In genomic region chr5:157823655-157824054, GRCh38 we compare ENCODE assay signal across 1 cellular context.
TF ChIP-seq lines count a peak whose summit lies in the region.

No MANE protein-coding gene starts in this region.

TF ChIP-seq in HepG2, 621 proteins besides CTCF, POLR2A, EP300 and RAD21 (continued from another document):
- TF ChIP-seq, protein P1, sequence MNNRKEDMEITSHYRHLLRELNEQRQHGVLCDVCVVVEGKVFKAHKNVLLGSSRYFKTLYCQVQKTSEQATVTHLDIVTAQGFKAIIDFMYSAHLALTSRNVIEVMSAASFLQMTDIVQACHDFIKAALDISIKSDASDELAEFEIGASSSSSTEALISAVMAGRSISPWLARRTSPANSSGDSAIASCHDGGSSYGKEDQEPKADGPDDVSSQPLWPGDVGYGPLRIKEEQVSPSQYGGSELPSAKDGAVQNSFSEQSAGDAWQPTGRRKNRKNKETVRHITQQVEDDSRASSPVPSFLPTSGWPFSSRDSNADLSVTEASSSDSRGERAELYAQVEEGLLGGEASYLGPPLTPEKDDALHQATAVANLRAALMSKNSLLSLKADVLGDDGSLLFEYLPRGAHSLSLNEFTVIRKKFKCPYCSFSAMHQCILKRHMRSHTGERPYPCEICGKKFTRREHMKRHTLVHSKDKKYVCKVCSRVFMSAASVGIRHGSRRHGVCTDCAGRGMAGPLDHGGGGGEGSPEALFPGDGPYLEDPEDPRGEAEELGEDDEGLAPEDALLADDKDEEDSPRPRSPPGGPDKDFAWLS (CRISPR knock-in tag; IDR thresholded peaks at IDR 0.05; ENCODE audit: borderline replicate concordance): no peak
- no peak for TF ChIP-seq RCOR2 (CRISPR knock-in tag; IDR thresholded peaks at IDR 0.05)
- no peak for TF ChIP-seq HDAC2 (CRISPR knock-in tag; IDR thresholded peaks at IDR 0.05)
- no peak for TF ChIP-seq SP2 (CRISPR knock-in tag; IDR thresholded peaks at IDR 0.05)
- no peak for TF ChIP-seq ZNF383 (CRISPR knock-in tag; IDR thresholded peaks at IDR 0.05; ENCODE audit: borderline replicate concordance)
TF ChIP-seq in HepG2: peak in this region for 0.
